2 cellular contexts compared by ENCODE assay signal in genomic region chr12:52193991-52194390, GRCh38.
TF ChIP-seq lines count a peak whose summit lies in the region.

No MANE protein-coding gene starts in this region.

TF ChIP-seq in IMR-90, 13 proteins besides CTCF, POLR2A, EP300 and RAD21 (continued from another document):
- TF ChIP-seq SMC3 (IDR thresholded peaks at IDR 0.05; ENCODE audit: low read depth, low read length) (no peak), NFE2L2 (IDR thresholded peaks at IDR 0.05; ENCODE audit: low read depth, low read length) (no peak), ELK1 (IDR thresholded peaks at IDR 0.05; ENCODE audit: borderline replicate concordance, low read depth, low read length) (no peak), BHLHE40 (IDR thresholded peaks at IDR 0.05; ENCODE audit: low read depth, low read length) (no peak)
TF ChIP-seq in IMR-90: peak in this region for 0.

TF ChIP-seq in SK-N-SH treated with all-trans-retinoic acid at 6 μM for 48 hours, 23 proteins besides CTCF, POLR2A, EP300 and RAD21 (continued from another document):
- TF ChIP-seq CREB5 (CRISPR knock-in tag; IDR thresholded peaks at IDR 0.05; ENCODE audit: low read depth), result no peak
